In the genomic region with DNA sequence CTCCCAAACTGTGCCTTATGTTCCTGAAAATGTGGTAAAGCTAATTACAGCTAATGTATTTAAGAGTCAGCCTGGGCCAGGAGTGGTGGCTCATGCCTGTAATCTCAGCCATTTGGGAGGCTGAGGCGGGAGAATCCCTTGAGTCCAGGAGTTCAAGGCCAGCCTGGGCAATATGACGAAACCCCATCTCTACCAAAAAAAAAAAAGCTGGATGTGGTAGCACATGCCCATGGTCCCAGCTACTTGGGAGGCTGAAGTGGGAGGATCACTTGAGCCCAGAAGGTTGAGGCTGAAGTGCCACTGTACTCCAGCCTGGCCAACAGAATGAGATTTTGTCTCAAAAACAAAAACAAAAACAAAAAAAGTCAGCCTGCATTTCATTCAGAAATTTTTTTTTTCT, we compare ENCODE assay signal across 33 cellular contexts. TPM values are rescaled to one million over a fixed set of nuclear protein-coding genes. Genes with fewer than 3 reads are reported as not detected.
"Had no signal": no experiment of that assay in that cellular context is flagged by ENCODE, and none has a peak within 500 bp of the region (broad histone marks: within the 10 kb centered on the region; RNA-seq: fewer than 3 reads in every experiment).

No MANE protein-coding gene starts in this region.

- H3K9me3 ChIP-seq: colonic mucosa, esophagus squamous epithelium, gastrocnemius medialis, heart right ventricle, left lung, lower lobe of right lung, mucosa of descending colon had no signal

- H3K4me1 ChIP-seq: colonic mucosa, esophagus squamous epithelium, gastrocnemius medialis, heart right ventricle had no signal

- FAIRE-seq: endometrium, islet of Langerhans, keratinocyte had no signal

- ATAC-seq: effector memory CD8-positive, alpha-beta T cell; esophagus mucosa; gastrocnemius medialis; heart right ventricle; left cardiac atrium; left lung; left ventricle myocardium superior; lower lobe of right lung; mucosa of descending colon had no signal

- DNase-seq: colonic mucosa; cortex of kidney; effector CD8-positive, alpha-beta T cell; effector memory CD8-positive, alpha-beta T cell; endodermal cell; erythroblast; esophagus squamous epithelium; foreskin fibroblast; foreskin melanocyte; gastrocnemius medialis; glutamatergic neuron; head of caudate nucleus; heart right ventricle; hippocampal formation; left cardiac atrium; left lung; left ventricle myocardium superior; lower lobe of right lung; mesenchymal stem cell; mucosa of descending colon had no signal

- H3K36me3 ChIP-seq: colonic mucosa, heart right ventricle, lower lobe of right lung had no signal

- H3K4me3 ChIP-seq: colonic mucosa, esophagus squamous epithelium, gastrocnemius medialis, heart right ventricle, left lung, lower lobe of right lung, mucosa of descending colon had no signal

- H3K27ac ChIP-seq: colonic mucosa, epithelial cell of prostate, esophagus squamous epithelium, gastrocnemius medialis, heart right ventricle, left lung, lower lobe of right lung had no signal

- H3K27me3 ChIP-seq: colonic mucosa, esophagus squamous epithelium, gastrocnemius medialis, heart right ventricle, left lung had no signal

RNA-seq across cellular contexts. Expression of gene C17orf78, which starts 33.2 kb away (rescaled TPM):
- total RNA-seq: colonic mucosa, dermis microvascular lymphatic vessel endothelial cell, endodermal cell, esophagus mucosa, esophagus squamous epithelium, gastrocnemius medialis, glomerular endothelial cell, heart right ventricle, kidney epithelial cell, left cardiac atrium, left lung, left ventricle myocardium superior, lower leg skin, lower lobe of right lung, lung microvascular endothelial cell, mesenteric fat pad, mesothelial cell of epicardium, mucosa of descending colon, myocyte had no signal
- polyA plus RNA-seq: heart right ventricle, keratinocyte had no signal
